Comparison of ENCODE assay signal across 3 cellular contexts in genomic region chr17:7897090-7897489, GRCh38.
TF ChIP-seq lines count a peak whose summit lies in the region.

No MANE protein-coding gene starts in this region.

TF ChIP-seq in SK-N-SH, 30 proteins besides CTCF, POLR2A, EP300 and RAD21:
- TF ChIP-seq REST (IDR thresholded peaks at IDR 0.05; ENCODE audit: low read depth, low read length) (no peak), EZH2phosphoT487 (IDR thresholded peaks at IDR 0.05; ENCODE audit: borderline replicate concordance, low read depth) (no peak)
TF ChIP-seq in SK-N-SH: peak in this region for 0.

TF ChIP-seq in SK-N-SH treated with all-trans-retinoic acid at 6 μM for 48 hours, 23 proteins besides CTCF, POLR2A, EP300 and RAD21:
- TF ChIP-seq TCF4 (CRISPR knock-in tag; IDR thresholded peaks at IDR 0.05; ENCODE audit: borderline replicate concordance) = no peak
- no peak for TF ChIP-seq BACH2 (CRISPR knock-in tag; IDR thresholded peaks at IDR 0.05; ENCODE audit: borderline replicate concordance)
- no peak for TF ChIP-seq CREB5 (CRISPR knock-in tag; IDR thresholded peaks at IDR 0.05; ENCODE audit: low read depth)
- TF ChIP-seq CSDC2 (CRISPR knock-in tag; IDR thresholded peaks at IDR 0.05) = no peak
- TF ChIP-seq CSRNP3 (CRISPR knock-in tag; IDR thresholded peaks at IDR 0.05) = no peak
- no peak for TF ChIP-seq POU6F1 (CRISPR knock-in tag; IDR thresholded peaks at IDR 0.05; ENCODE audit: borderline replicate concordance, low read depth)
- TF ChIP-seq ZFP30 (CRISPR knock-in tag; IDR thresholded peaks at IDR 0.05) = no peak

TF ChIP-seq in K562, 482 proteins besides CTCF, POLR2A, EP300 and RAD21:
- TF ChIP-seq NFIC (IDR thresholded peaks at IDR 0.05) (peak; percentile 81), FOS (IDR thresholded peaks at IDR 0.05; ENCODE audit: extremely low read depth, insufficient read length) (no peak)
